ENCODE assay signal across 12 cellular contexts in the genomic region with DNA sequence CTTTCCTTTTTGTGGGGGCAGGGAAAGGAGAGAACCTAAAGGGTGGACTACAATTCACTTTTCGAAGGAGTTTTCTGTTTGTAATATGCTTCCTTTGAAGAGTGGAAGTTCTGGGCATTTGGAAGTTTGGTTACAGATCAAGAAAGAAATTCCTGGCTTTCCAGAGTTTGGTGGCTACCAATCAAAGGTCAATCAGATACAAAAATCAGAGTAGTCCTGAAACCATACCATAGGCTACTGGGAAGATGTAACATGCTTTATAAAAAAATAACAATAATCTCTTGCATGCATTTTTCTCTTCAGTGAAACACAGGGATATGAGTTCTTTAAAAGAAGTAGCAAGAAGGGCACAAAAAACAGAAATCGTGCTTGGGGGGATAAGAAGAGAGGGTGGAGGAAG.
DNase-seq lines count a peak whose midpoint lies in the region; ATAC-seq and TF ChIP-seq lines count a peak whose summit lies in the region.
"Had no signal": no experiment of that assay in that cellular context is flagged by ENCODE, and none has a peak within 500 bp of the region (broad histone marks: within the 10 kb centered on the region; RNA-seq: fewer than 3 reads in every experiment).

No MANE protein-coding gene starts in this region.

- H3K27ac Mint-ChIP-seq in activated CD4-positive, alpha-beta T cell treated with anti-CD3 and anti-CD28 coated beads, Interleukin-2, amount 10 ng/mL, durations not matched to agents 24 days and 14 days: peak overlapping the region; percentile 3
- no peak overlapping the region for H3K27ac Mint-ChIP-seq in naive thymus-derived CD8-positive, alpha-beta T cell
- H3K27ac Mint-ChIP-seq: activated naive CD8-positive, alpha-beta T cell treated with anti-CD3 and anti-CD28 coated beads, Interleukin-2, amount 10 ng/mL, durations not matched to agents 7 days and 5 days had no signal

- H3K27ac ChIP-seq in duodenal mucosa (ENCODE audit: low read depth, low read length) (no peak overlapping the region), muscle layer of duodenum (ENCODE audit: low read length) (peak overlapping the region; percentile 77), upper lobe of right lung (peak overlapping the region; percentile 62)

- ATAC-seq in upper lobe of right lung (no peak), GM19023 (IDR thresholded peaks at IDR 0.05; ENCODE audit: unreplicated experiment) (no peak)
- no peak for ATAC-seq in naive thymus-derived CD8-positive, alpha-beta T cell

- intact Hi-C loops in activated CD4-positive, alpha-beta T cell treated with anti-CD3 and anti-CD28 coated beads, Interleukin-2, amount 10 ng/mL, durations not matched to agents 24 days and 14 days (cut with micrococcal nuclease): loop anchor here (1.0 kb wide), 1 partner anchor 64 kb away; no protein-coding TSS in a partner anchor
- intact Hi-C loops in upper lobe of right lung (cut with DNase I): no loop called here

- DNase-seq in activated CD4-positive, alpha-beta T cell treated with anti-CD3 and anti-CD28 coated beads, Interleukin-2, amount 10 ng/mL, durations not matched to agents 24 days and 14 days: no peak
- no peak for DNase-seq in activated CD4-positive, alpha-beta T cell treated with anti-CD3 and anti-CD28 coated beads for 4 hours
- DNase-seq in upper lobe of right lung (no peak), GM10248 (ENCODE audit: extremely low spot score) (no peak)
- DNase-seq in naive thymus-derived CD8-positive, alpha-beta T cell: no peak
- DNase-seq: activated CD4-positive, alpha-beta T cell treated with anti-CD3 and anti-CD28 coated beads for 48 hours; activated naive CD8-positive, alpha-beta T cell treated with anti-CD3 and anti-CD28 coated beads, Interleukin-2, amount 10 ng/mL, durations not matched to agents 7 days and 5 days; NCI-H1436 treated with DMSO at 0.1 percent for 48 hours; stimulated activated naive CD4-positive, alpha-beta T cell had no signal

- H3K9ac ChIP-seq in duodenal mucosa (ENCODE audit: low read depth in 1 of 2, low read length in 2 of 2): peak overlapping the region in 1 of 2 donors; percentile 20

- CTCF ChIA-PET in GM10248 (lab: Yijun Ruan, JAX): interaction anchor here (1.2 to 8.5 kb wide), 4 partner anchors 10 to 27 kb away, joined by 4 to 67 read pairs (median 24); no protein-coding TSS in a partner anchor

- H3K4me1 Mint-ChIP-seq in activated CD4-positive, alpha-beta T cell treated with anti-CD3 and anti-CD28 coated beads, Interleukin-2, amount 10 ng/mL, durations not matched to agents 24 days and 14 days: peaks cover 23% of the 10 kb centered on the region
- no peaks in the 10 kb centered on the region for H3K4me1 Mint-ChIP-seq in naive thymus-derived CD8-positive, alpha-beta T cell

- H3K9me3 Mint-ChIP-seq in activated CD4-positive, alpha-beta T cell treated with anti-CD3 and anti-CD28 coated beads, Interleukin-2, amount 10 ng/mL, durations not matched to agents 24 days and 14 days: no peaks in the 10 kb centered on the region
- no peaks in the 10 kb centered on the region for H3K9me3 Mint-ChIP-seq in naive thymus-derived CD8-positive, alpha-beta T cell
- H3K9me3 Mint-ChIP-seq: activated naive CD8-positive, alpha-beta T cell treated with anti-CD3 and anti-CD28 coated beads, Interleukin-2, amount 10 ng/mL, durations not matched to agents 7 days and 5 days had no signal

- no peaks in the 10 kb centered on the region for H3K27me3 ChIP-seq in duodenal mucosa (ENCODE audit: control insufficient read depth in 1 of 2, insufficient read depth in 2 of 2, low read length in 2 of 2)
- no peaks in the 10 kb centered on the region for H3K27me3 ChIP-seq in muscle layer of duodenum (ENCODE audit: low read depth, low read length)
- no peaks in the 10 kb centered on the region for H3K27me3 ChIP-seq in upper lobe of right lung

- peaks cover 18% of the 10 kb centered on the region for H3K27me3 Mint-ChIP-seq in activated CD4-positive, alpha-beta T cell treated with anti-CD3 and anti-CD28 coated beads, Interleukin-2, amount 10 ng/mL, durations not matched to agents 24 days and 14 days
- H3K27me3 Mint-ChIP-seq in naive thymus-derived CD8-positive, alpha-beta T cell: peaks cover 0 to 19% (median 9%) of the 10 kb centered on the region in 5 donors

- no peaks in the 10 kb centered on the region for H3K9me3 ChIP-seq in duodenal mucosa (ENCODE audit: control insufficient read depth in 1 of 2, low read length in 2 of 2)
- no peaks in the 10 kb centered on the region for H3K9me3 ChIP-seq in muscle layer of duodenum (ENCODE audit: control insufficient read depth in 1 of 2, low read length in 2 of 2)
- H3K9me3 ChIP-seq in upper lobe of right lung: no peaks in the 10 kb centered on the region

- POLR2A ChIA-PET in GM10248 (lab: Yijun Ruan, JAX): no interaction called here
- POLR2A ChIA-PET in naive thymus-derived CD8-positive, alpha-beta T cell (lab: Charles Lee): no interaction called here

- no peaks in the 10 kb centered on the region for H3K36me3 ChIP-seq in duodenal mucosa (ENCODE audit: control insufficient read depth in 1 of 2, insufficient read depth in 2 of 2, low read length in 2 of 2)
- no peaks in the 10 kb centered on the region for H3K36me3 ChIP-seq in muscle layer of duodenum (ENCODE audit: control insufficient read depth in 1 of 2, insufficient read depth in 2 of 2, low read length in 2 of 2)
- H3K36me3 ChIP-seq in upper lobe of right lung: no peaks in the 10 kb centered on the region

- peaks cover 36 to 50% of the 10 kb centered on the region in 2 donors for H3K4me1 ChIP-seq in duodenal mucosa (ENCODE audit: control insufficient read depth in 1 of 2, insufficient read depth in 2 of 2, low read length in 2 of 2)
- H3K4me1 ChIP-seq in muscle layer of duodenum (ENCODE audit: control insufficient read depth in 1 of 2, insufficient read depth in 2 of 2, low read length in 2 of 2): peaks cover 26 to 33% of the 10 kb centered on the region in 2 donors
- H3K4me1 ChIP-seq in upper lobe of right lung: peaks cover 42% of the 10 kb centered on the region

- no peaks in the 10 kb centered on the region for H3K36me3 Mint-ChIP-seq in activated CD4-positive, alpha-beta T cell treated with anti-CD3 and anti-CD28 coated beads, Interleukin-2, amount 10 ng/mL, durations not matched to agents 24 days and 14 days (ENCODE audit: low read depth)
- no peaks in the 10 kb centered on the region for H3K36me3 Mint-ChIP-seq in naive thymus-derived CD8-positive, alpha-beta T cell
- H3K36me3 Mint-ChIP-seq: activated naive CD8-positive, alpha-beta T cell treated with anti-CD3 and anti-CD28 coated beads, Interleukin-2, amount 10 ng/mL, durations not matched to agents 7 days and 5 days had no signal

- no peak overlapping the region for H3K4me3 Mint-ChIP-seq in activated CD4-positive, alpha-beta T cell treated with anti-CD3 and anti-CD28 coated beads, Interleukin-2, amount 10 ng/mL, durations not matched to agents 24 days and 14 days
- H3K4me3 Mint-ChIP-seq in naive thymus-derived CD8-positive, alpha-beta T cell: no peak overlapping the region
- H3K4me3 Mint-ChIP-seq: activated naive CD8-positive, alpha-beta T cell treated with anti-CD3 and anti-CD28 coated beads, Interleukin-2, amount 10 ng/mL, durations not matched to agents 7 days and 5 days had no signal

- H3K4me3 ChIP-seq in duodenal mucosa (ENCODE audit: low read depth in 1 of 2, low read length in 2 of 2) (peak overlapping the region; percentile 37 to 41), muscle layer of duodenum (ENCODE audit: low read depth in 1 of 2, low read length in 2 of 2) (peak overlapping the region in 1 of 2 donors; percentile 14), upper lobe of right lung (peak overlapping the region; percentile 14)

- no peak for TF ChIP-seq CTCF in upper lobe of right lung (IDR thresholded peaks at IDR 0.05)
- no peak for TF ChIP-seq CTCF in GM10248 (IDR thresholded peaks at IDR 0.05; ENCODE audit: control extremely low read depth, extremely low read depth, low read depth, missing control alignments)
